ENCODE assay signal across 11 cellular contexts in the genomic region with DNA sequence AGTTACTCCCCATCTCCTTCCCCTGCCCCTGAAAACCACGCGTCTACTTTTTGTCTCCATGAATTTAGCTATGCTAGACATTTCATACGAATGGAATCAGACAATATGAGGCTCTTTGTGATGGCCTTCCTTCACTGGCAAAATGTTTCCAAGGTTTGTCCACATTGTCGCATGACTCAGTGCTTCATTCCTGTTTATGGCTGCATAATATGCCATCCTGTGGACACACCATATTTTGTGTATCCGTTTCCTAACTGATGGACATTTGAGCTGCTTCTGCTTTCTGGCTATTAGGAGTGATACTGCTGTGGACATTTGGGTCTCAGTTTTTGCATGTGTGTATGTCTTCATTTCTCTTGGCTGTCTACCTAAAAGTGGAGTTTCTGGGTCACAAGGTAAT.
"Had no signal": no experiment of that assay in that cellular context is flagged by ENCODE, and none has a peak within 500 bp of the region (broad histone marks: within the 10 kb centered on the region; RNA-seq: fewer than 3 reads in every experiment).

No MANE protein-coding gene starts in this region.

- H3K9me3 ChIP-seq: HAP-1 had no signal

- ATAC-seq: GM23338, HCT116 had no signal

- H3K4me3 ChIP-seq: GM23248, GM23338, HAP-1 had no signal

- H3K4me1 ChIP-seq: HAP-1 had no signal

- H3K9me3 Mint-ChIP-seq: H9, HFFc6 had no signal

- H3K4me2 ChIP-seq: GM23338 had no signal

- H3K4me1 Mint-ChIP-seq: GM23338 had no signal

- H3K4me3 Mint-ChIP-seq: GM23338, H9, HFFc6 had no signal

- DNase-seq: GM23248, GOT3, H7, H9, HCEC 1CT, HFFc6 had no signal

- H3K36me3 ChIP-seq: HAP-1 had no signal

- H2AFZ ChIP-seq: GM23248, GM23338 had no signal

- H3K27ac ChIP-seq: GM23248 had no signal

- FAIRE-seq: H1, H54 had no signal

- H3K27ac Mint-ChIP-seq: GM23338, H9, HFFc6 had no signal

- H3K9ac ChIP-seq: GM23248 had no signal
